In genomic region chr1:113390871-113391642, GRCh38 we compare ENCODE assay signal across 8 cellular contexts. TPM values are rescaled to one million over a fixed set of nuclear protein-coding genes. Genes with fewer than 3 reads are reported as not detected.
DNase-seq lines count a peak whose midpoint lies in the region; ATAC-seq lines count a peak whose summit lies in the region.

No MANE protein-coding gene starts in this region.

- peak overlapping the region; percentile 75 for H3K4me3 ChIP-seq in effector memory CD4-positive, alpha-beta T cell (ENCODE audit: insufficient read depth, low read depth, low read length, poor library complexity, severe bottlenecking)
- H3K4me3 ChIP-seq in mesodermal cell (ENCODE audit: extremely low read depth, insufficient read depth, low read length, poor library complexity, severe bottlenecking) = peak overlapping the region; percentile 83

- 0 to 1% methylated on average over 47 to 54 of the region's 74 CpGs for WGBS in mesodermal cell (ENCODE audit: insufficient coverage in 2 of 2), 2 experiments

- H3K9me3 ChIP-seq in effector memory CD4-positive, alpha-beta T cell (ENCODE audit: control insufficient read depth, low read length) = no peaks in the 10 kb centered on the region
- H3K9me3 ChIP-seq in mesodermal cell (ENCODE audit: control insufficient read depth, low read length) = no peaks in the 10 kb centered on the region

- H3K27me3 ChIP-seq in effector memory CD4-positive, alpha-beta T cell (replicated peaks; ENCODE audit: control insufficient read depth, insufficient read depth, low read length, poor library complexity, severe bottlenecking) = no peaks in the 10 kb centered on the region

- DNase-seq in NCI-H1105 treated with DMSO at 0.1 percent for 48 hours (lab: John Stamatoyannopoulos, UW) (peak; percentile 37), NCI-H1105 (lab: John Stamatoyannopoulos, UW) (no peak), LHCN-M2 (ENCODE audit: low read depth) (peak; percentile 29)
- DNase-seq in activated CD4-positive, alpha-beta T cell treated with anti-CD3 and anti-CD28 coated beads, Interleukin-2, amount 50 U/mL, for 4 hours = peak; percentile 26 to 40
- peak; percentile 11 to 31 (median 22) for DNase-seq in effector memory CD4-positive, alpha-beta T cell
- DNase-seq in stimulated activated CD8-positive, alpha-beta memory T cell treated with anti-CD3 and anti-CD28 coated beads, Interleukin-4, amount 100 ng/mL, for 48 hours = peak; percentile 58

- no peak for ATAC-seq in HG03097 (IDR thresholded peaks at IDR 0.05; ENCODE audit: low FRiP score, unreplicated experiment)

- peaks cover 5% of the 10 kb centered on the region for H3K4me1 ChIP-seq in effector memory CD4-positive, alpha-beta T cell (ENCODE audit: control insufficient read depth, insufficient read depth, low read length, poor library complexity, severe bottlenecking)
- H3K4me1 ChIP-seq in mesodermal cell (ENCODE audit: control insufficient read depth, insufficient read depth, low read length, poor library complexity, severe bottlenecking) = peaks cover 8% of the 10 kb centered on the region

- peak overlapping the region; percentile 60 for H3K27ac ChIP-seq in effector memory CD4-positive, alpha-beta T cell (ENCODE audit: insufficient read depth, low read length, poor library complexity, severe bottlenecking)
- H3K27ac ChIP-seq in mesodermal cell (ENCODE audit: low read depth, low read length, severe bottlenecking) = no peak overlapping the region

- H3K36me3 ChIP-seq in effector memory CD4-positive, alpha-beta T cell (ENCODE audit: control insufficient read depth, insufficient read depth, low read length) = no peaks in the 10 kb centered on the region
- H3K36me3 ChIP-seq in mesodermal cell (ENCODE audit: control insufficient read depth, insufficient read depth, low read length) = no peaks in the 10 kb centered on the region

RNA-seq across cellular contexts. Expression of gene MAGI3, which starts 0.7 kb away (rescaled TPM):
- total RNA-seq in LHCN-M2 (2014; rRNA removed) = 8.8 and 11.1 TPM in 2 replicates
- 1.8 TPM for polyA plus RNA-seq in LHCN-M2 (2012)
- 8.6 TPM for polyA plus RNA-seq in mesodermal cell (2013, experiment 1 of 2)
- 9.0 TPM for polyA plus RNA-seq in mesodermal cell (2013, experiment 2 of 2)
